Comparison of ENCODE assay signal across 17 cellular contexts in genomic region chr2:1233280-1233679, GRCh38.
A peak's percentile ranks its signal among the peaks of the same experiment; 100 is the strongest.
DNase-seq lines count a peak whose midpoint lies in the region; ATAC-seq and TF ChIP-seq lines count a peak whose summit lies in the region.
"Had no signal": no experiment of that assay in that cellular context is flagged by ENCODE, and none has a peak within 500 bp of the region (broad histone marks: within the 10 kb centered on the region; RNA-seq: fewer than 3 reads in every experiment).

No MANE protein-coding gene starts in this region.

- TF ChIP-seq CTCF in omental fat pad (IDR thresholded peaks at IDR 0.05) = no peak

- in situ Hi-C loops in SK-MEL-5 (cut with HindIII; ENCODE audit: low pct_unique_long_range_greater_than_20kb, low sequenced_read_pairs) = no loop called here

- ATAC-seq in omental fat pad (ENCODE audit: low FRiP score) = peak; percentile 41
- ATAC-seq in GM19324 (IDR thresholded peaks at IDR 0.05; ENCODE audit: low FRiP score, unreplicated experiment) = no peak
- ATAC-seq: naive thymus-derived CD4-positive, alpha-beta T cell had no signal

- peak; percentile 87 for DNase-seq in DMS79 treated with DMSO at 0.1 percent for 48 hours (lab: John Stamatoyannopoulos, UW)
- DNase-seq in NCI-H187 (lab: John Stamatoyannopoulos, UW) = peak; percentile 47 to 80
- DNase-seq in SK-MEL-5 (ENCODE audit: low read depth, low spot score) = peak; percentile 49
- DNase-seq in omental fat pad (ENCODE audit: low spot score) = no peak
- DNase-seq in SK-N-DZ (ENCODE audit: low spot score) = no peak
- no peak for DNase-seq in islet precursor cell
- DNase-seq: activated naive CD4-positive, alpha-beta T cell treated with Interleukin-2 at 50 U/mL for 16 hours; aorta; Calu3; endodermal cell; head of caudate nucleus; naive thymus-derived CD4-positive, alpha-beta T cell; NCI-H1436; NCI-H774; PC-9; stimulated activated CD4-positive, alpha-beta T cell treated with anti-CD3 and anti-CD28 coated beads, Interleukin-4, amount 100 ng/mL, for 1 hour had no signal

Comparison
In these comparisons a context has a peak if more than half of its experiments do, and no peak if none do; other contexts are left out.
1. DNase-seq: peak in DMS79 treated with DMSO at 0.1 percent for 48 hours (single experiment), NCI-H187 (2 of 2) and SK-MEL-5 (single experiment); none in omental fat pad (single experiment), SK-N-DZ (single experiment) and islet precursor cell (single experiment).